In genomic region chr3:182729903-182730674, GRCh38 we compare ENCODE assay signal across 1 cellular context.
A peak's percentile ranks its signal among the peaks of the same experiment; 100 is the strongest.
TF ChIP-seq lines count a peak whose summit lies in the region.

No MANE protein-coding gene starts in this region.

TF ChIP-seq in GM12878, 131 proteins besides CTCF, POLR2A, EP300 and RAD21 (continued from another document):
- TF ChIP-seq, protein P1, sequence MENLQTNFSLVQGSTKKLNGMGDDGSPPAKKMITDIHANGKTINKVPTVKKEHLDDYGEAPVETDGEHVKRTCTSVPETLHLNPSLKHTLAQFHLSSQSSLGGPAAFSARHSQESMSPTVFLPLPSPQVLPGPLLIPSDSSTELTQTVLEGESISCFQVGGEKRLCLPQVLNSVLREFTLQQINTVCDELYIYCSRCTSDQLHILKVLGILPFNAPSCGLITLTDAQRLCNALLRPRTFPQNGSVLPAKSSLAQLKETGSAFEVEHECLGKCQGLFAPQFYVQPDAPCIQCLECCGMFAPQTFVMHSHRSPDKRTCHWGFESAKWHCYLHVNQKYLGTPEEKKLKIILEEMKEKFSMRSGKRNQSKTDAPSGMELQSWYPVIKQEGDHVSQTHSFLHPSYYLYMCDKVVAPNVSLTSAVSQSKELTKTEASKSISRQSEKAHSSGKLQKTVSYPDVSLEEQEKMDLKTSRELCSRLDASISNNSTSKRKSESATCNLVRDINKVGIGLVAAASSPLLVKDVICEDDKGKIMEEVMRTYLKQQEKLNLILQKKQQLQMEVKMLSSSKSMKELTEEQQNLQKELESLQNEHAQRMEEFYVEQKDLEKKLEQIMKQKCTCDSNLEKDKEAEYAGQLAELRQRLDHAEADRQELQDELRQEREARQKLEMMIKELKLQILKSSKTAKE (IDR thresholded peaks at IDR 0.05; ENCODE audit: low read depth, poor library complexity, severe bottlenecking), result peak; percentile 69
- TF ChIP-seq TCF3 (IDR thresholded peaks at IDR 0.05; ENCODE audit: borderline replicate concordance, insufficient read depth, low read depth, low read length) (no peak), CBFB (IDR thresholded peaks at IDR 0.05; ENCODE audit: low read depth) (peak; percentile 50; the same call in 1 of the 2 replicates), ZNF207 (IDR thresholded peaks at IDR 0.05; ENCODE audit: borderline replicate concordance) (no peak), MYB (IDR thresholded peaks at IDR 0.05; ENCODE audit: borderline replicate concordance, low read depth, low read length) (no peak), SREBF2 (IDR thresholded peaks at IDR 0.05; ENCODE audit: low read length) (no peak), PML (IDR thresholded peaks at IDR 0.05; ENCODE audit: low read length) (0 out of 2 replicates have a peak, but pooled peaks have one; percentile 41), TARDBP (IDR thresholded peaks at IDR 0.05; ENCODE audit: borderline replicate concordance) (peak; percentile 44; the same call in 1 of the 2 replicates), NFIC (IDR thresholded peaks at IDR 0.05; ENCODE audit: low read depth, low read length) (peak; percentile 67), CUX1 (IDR thresholded peaks at IDR 0.05; ENCODE audit: insufficient replicate concordance, low read depth, low read length) (no peak), TCF12 (IDR thresholded peaks at IDR 0.05; ENCODE audit: low read depth, low read length) (0 out of 2 replicates have a peak, but pooled peaks have one; percentile 15), ZNF24 (IDR thresholded peaks at IDR 0.05) (no peak), PBX3 (IDR thresholded peaks at IDR 0.05; ENCODE audit: insufficient replicate concordance, low read depth, low read length) (no peak), ELK1 (IDR thresholded peaks at IDR 0.05; ENCODE audit: low read depth, low read length) (no peak), GATAD2B (conservative IDR thresholded peaks at IDR 0.05; ENCODE audit: low read depth) (no peak), TBL1XR1 (IDR thresholded peaks at IDR 0.05; ENCODE audit: low read depth, low read length) (no peak), PAX8 (IDR thresholded peaks at IDR 0.05) (no peak), FOS (IDR thresholded peaks at IDR 0.05; ENCODE audit: borderline replicate concordance, extremely low read depth, insufficient read length) (no peak), EED (IDR thresholded peaks at IDR 0.05; ENCODE audit: low read depth) (peak; percentile 77), MAX (IDR thresholded peaks at IDR 0.05; ENCODE audit: low read depth, low read length) (no peak), ZBTB4 (CRISPR knock-in tag; IDR thresholded peaks at IDR 0.05) (no peak), POU2F2 (IDR thresholded peaks at IDR 0.05; ENCODE audit: borderline replicate concordance, low read depth, low read length) (no peak), ETV6 (conservative IDR thresholded peaks at IDR 0.05 in 1 of 2, IDR thresholded peaks at IDR 0.05 in 1 of 2; ENCODE audit: borderline replicate concordance in 1 of 2, low read depth in 1 of 2) (peak in 1 of 2 experiments; percentile 56; a peak in 1 of 4 replicates), SIX5 (IDR thresholded peaks at IDR 0.05; ENCODE audit: low read depth, low read length, severe bottlenecking) (no peak), NFYA (IDR thresholded peaks at IDR 0.05; ENCODE audit: borderline replicate concordance, low read depth, low read length) (no peak), SMAD5 (IDR thresholded peaks at IDR 0.05; ENCODE audit: low read depth) (no peak; the same call in 1 of the 2 replicates), SP1 (IDR thresholded peaks at IDR 0.05; ENCODE audit: low read depth, low read length) (no peak), ZNF274 (IDR thresholded peaks at IDR 0.05; ENCODE audit: insufficient read depth, insufficient read length) (no peak), REST (IDR thresholded peaks at IDR 0.05; ENCODE audit: low read depth, low read length) (no peak), POLR2AphosphoS2 (IDR thresholded peaks at IDR 0.05; ENCODE audit: low read depth, low read length) (no peak)
- TF ChIP-seq, protein P2, sequence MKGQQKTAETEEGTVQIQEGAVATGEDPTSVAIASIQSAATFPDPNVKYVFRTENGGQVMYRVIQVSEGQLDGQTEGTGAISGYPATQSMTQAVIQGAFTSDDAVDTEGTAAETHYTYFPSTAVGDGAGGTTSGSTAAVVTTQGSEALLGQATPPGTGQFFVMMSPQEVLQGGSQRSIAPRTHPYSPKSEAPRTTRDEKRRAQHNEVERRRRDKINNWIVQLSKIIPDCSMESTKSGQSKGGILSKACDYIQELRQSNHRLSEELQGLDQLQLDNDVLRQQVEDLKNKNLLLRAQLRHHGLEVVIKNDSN (IDR thresholded peaks at IDR 0.05; ENCODE audit: borderline replicate concordance, extremely low read length, insufficient read depth, low read depth, low read length), result no peak
TF ChIP-seq in GM12878: peak in this region for 34.
